In the genomic region with DNA sequence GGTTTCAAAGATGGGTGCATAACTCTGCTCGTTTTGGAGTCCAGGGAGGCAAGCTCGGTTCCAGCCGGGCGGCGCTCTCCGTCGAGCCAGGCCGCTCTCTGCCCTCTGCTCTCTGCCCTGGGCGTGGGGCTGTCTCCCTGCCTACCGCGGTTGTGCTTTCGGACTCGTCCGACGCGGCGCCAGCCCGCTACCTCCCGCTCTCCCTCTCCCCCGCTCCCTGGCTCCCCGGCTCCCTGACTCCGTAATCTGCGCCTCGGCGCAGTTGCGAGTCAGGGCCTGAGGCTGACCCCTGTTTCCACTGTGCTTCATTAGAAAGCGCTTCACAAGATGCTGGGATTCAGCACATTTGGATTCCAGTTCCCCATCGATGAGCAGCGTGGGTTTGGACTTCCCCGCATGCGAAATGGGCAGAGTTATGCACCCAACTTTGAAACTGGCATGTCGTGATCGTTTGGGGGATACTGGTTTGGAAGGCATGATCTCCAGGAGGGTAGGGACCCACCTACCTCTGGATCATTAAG, we compare ENCODE assay signal across 8 cellular contexts. TPM values are rescaled to one million over a fixed set of nuclear protein-coding genes. Genes with fewer than 3 reads are reported as not detected.
A peak's percentile ranks its signal among the peaks of the same experiment; 100 is the strongest.
DNase-seq lines count a peak whose midpoint lies in the region; ATAC-seq and TF ChIP-seq lines count a peak whose summit lies in the region.

No MANE protein-coding gene starts in this region.

- peak overlapping the region; percentile 34 for H3K9ac ChIP-seq in rectal smooth muscle tissue (ENCODE audit: low read length)

- peak; percentile 6 for ATAC-seq in GM23338
- ATAC-seq in GM21723 (IDR thresholded peaks at IDR 0.05; ENCODE audit: unreplicated experiment): no peak

- no peaks in the 10 kb centered on the region; the same call in 2 of the 3 replicates for H3K9me3 Mint-ChIP-seq in GM23338
- no peaks in the 10 kb centered on the region for H3K9me3 Mint-ChIP-seq in activated T-helper 2 cell treated with anti-CD3 and anti-CD28 coated beads, Interferon-gamma antibody, Interleukin-2, Interleukin-4, amounts not matched to agents 10 μg/mL and 5 μg/mL and 100 μg/mL, durations not matched to agents 14 hours and 24 hours and 36 hours

- peaks cover 60% of the 10 kb centered on the region for H3K79me2 ChIP-seq in GM23338 (replicated peaks; ENCODE audit: insufficient read depth)

- H3K4me3 Mint-ChIP-seq in GM23338: peak overlapping the region; percentile 97
- H3K4me3 Mint-ChIP-seq in activated T-helper 2 cell treated with anti-CD3 and anti-CD28 coated beads, Interferon-gamma antibody, Interleukin-2, Interleukin-4, amounts not matched to agents 10 μg/mL and 5 μg/mL and 100 μg/mL, durations not matched to agents 14 hours and 24 hours and 36 hours (ENCODE audit: low read depth): peak overlapping the region; percentile 52

- H3K4me3 ChIP-seq in GM23338 (peak overlapping the region; percentile 97), right atrium auricular region (peak overlapping the region; percentile 58 to 74), rectal smooth muscle tissue (ENCODE audit: low read length) (peak overlapping the region; percentile 70)

- H2AFZ ChIP-seq in GM23338: no peak overlapping the region

- H3K27me3 ChIP-seq in GM23338 (ENCODE audit: insufficient read depth): peaks cover 10% of the 10 kb centered on the region; the same call in 1 of the 2 replicates
- no peaks in the 10 kb centered on the region for H3K27me3 ChIP-seq in right atrium auricular region
- H3K27me3 ChIP-seq in rectal smooth muscle tissue (ENCODE audit: control insufficient read depth, insufficient read depth, low read length): no peaks in the 10 kb centered on the region

- no peak overlapping the region for H3K27ac ChIP-seq in GM23338 (ENCODE audit: low read depth)
- H3K27ac ChIP-seq in right atrium auricular region: peak overlapping the region; percentile 65 to 81
- peak overlapping the region; percentile 92 for H3K27ac ChIP-seq in rectal smooth muscle tissue (ENCODE audit: low read depth, low read length)

- DNase-seq in GM23338 (ENCODE audit: low spot score) (peak; percentile 67), right atrium auricular region (ENCODE audit: low spot score) (no peak), DMS153 treated with DMSO at 0.1 percent for 48 hours (lab: John Stamatoyannopoulos, UW; ENCODE audit: unreplicated experiment) (no peak), NCI-H2171 treated with DMSO at 0.1 percent for 48 hours (lab: John Stamatoyannopoulos, UW) (no peak), HUDEP-2 (lab: John Stamatoyannopoulos, UW; ENCODE audit: unreplicated experiment in 76 of 76) (no peak)
- no peak for DNase-seq in activated T-helper 2 cell treated with anti-CD3 and anti-CD28 coated beads, Interferon-gamma antibody, Interleukin-2, Interleukin-4, amounts not matched to agents 10 μg/mL and 5 μg/mL and 100 μg/mL, durations not matched to agents 14 hours and 24 hours and 36 hours (ENCODE audit: low spot score)

- H3K9me3 ChIP-seq in right atrium auricular region: no peaks in the 10 kb centered on the region

- TF ChIP-seq CTCF in GM23338 (conservative IDR thresholded peaks at IDR 0.05; ENCODE audit: low read depth in 2 of 2) (no peak), right atrium auricular region (IDR thresholded peaks at IDR 0.05) (no peak)

- H3K36me3 ChIP-seq in GM23338 (ENCODE audit: insufficient read depth) (no peaks in the 10 kb centered on the region), right atrium auricular region (no peaks in the 10 kb centered on the region), rectal smooth muscle tissue (ENCODE audit: control insufficient read depth, insufficient read depth, low read length) (no peaks in the 10 kb centered on the region)

- H3K27ac Mint-ChIP-seq in GM23338: no peak overlapping the region
- H3K27ac Mint-ChIP-seq in activated T-helper 2 cell treated with anti-CD3 and anti-CD28 coated beads, Interferon-gamma antibody, Interleukin-2, Interleukin-4, amounts not matched to agents 10 μg/mL and 5 μg/mL and 100 μg/mL, durations not matched to agents 14 hours and 24 hours and 36 hours: no peak overlapping the region

- peaks cover 20% of the 10 kb centered on the region for H3K36me3 Mint-ChIP-seq in GM23338 (ENCODE audit: low read depth)
- no peaks in the 10 kb centered on the region for H3K36me3 Mint-ChIP-seq in activated T-helper 2 cell treated with anti-CD3 and anti-CD28 coated beads, Interferon-gamma antibody, Interleukin-2, Interleukin-4, amounts not matched to agents 10 μg/mL and 5 μg/mL and 100 μg/mL, durations not matched to agents 14 hours and 24 hours and 36 hours (ENCODE audit: low read depth)

- intact Hi-C loops in activated T-helper 2 cell treated with anti-CD3 and anti-CD28 coated beads, Interferon-gamma antibody, Interleukin-2, Interleukin-4, amounts not matched to agents 10 μg/mL and 5 μg/mL and 100 μg/mL, durations not matched to agents 14 hours and 24 hours and 36 hours (cut with micrococcal nuclease): no loop called here

- no peaks in the 10 kb centered on the region for H3K9me2 ChIP-seq in GM23338 (ENCODE audit: insufficient read depth)

- H4K20me1 ChIP-seq in GM23338 (replicated peaks; ENCODE audit: insufficient read depth): peaks cover 21% of the 10 kb centered on the region

- peak overlapping the region; percentile 98 for H3K4me2 ChIP-seq in GM23338

- H3K27me3 Mint-ChIP-seq in GM23338 (ENCODE audit: insufficient read depth, low read depth, poor library complexity): peaks cover 37% of the 10 kb centered on the region
- peaks cover 67% of the 10 kb centered on the region for H3K27me3 Mint-ChIP-seq in activated T-helper 2 cell treated with anti-CD3 and anti-CD28 coated beads, Interferon-gamma antibody, Interleukin-2, Interleukin-4, amounts not matched to agents 10 μg/mL and 5 μg/mL and 100 μg/mL, durations not matched to agents 14 hours and 24 hours and 36 hours (ENCODE audit: low read depth)

- peaks cover 49% of the 10 kb centered on the region for H3K4me1 Mint-ChIP-seq in GM23338
- peaks cover 5% of the 10 kb centered on the region for H3K4me1 Mint-ChIP-seq in activated T-helper 2 cell treated with anti-CD3 and anti-CD28 coated beads, Interferon-gamma antibody, Interleukin-2, Interleukin-4, amounts not matched to agents 10 μg/mL and 5 μg/mL and 100 μg/mL, durations not matched to agents 14 hours and 24 hours and 36 hours (ENCODE audit: low read depth)

- H3F3A ChIP-seq in GM23338 (replicated peaks; ENCODE audit: low read depth): peaks cover 39% of the 10 kb centered on the region

- H3K4me1 ChIP-seq in GM23338 (ENCODE audit: insufficient read depth) (peaks cover 38% of the 10 kb centered on the region), right atrium auricular region (peaks cover 0 to 52% of the 10 kb centered on the region in 2 donors), rectal smooth muscle tissue (ENCODE audit: control insufficient read depth, insufficient read depth, low read length) (peaks cover 11% of the 10 kb centered on the region)

TF ChIP-seq in GM23338, 12 proteins besides CTCF, POLR2A, EP300 and RAD21 (continues in another document):
- TF ChIP-seq EZH2 (IDR thresholded peaks at IDR 0.05; ENCODE audit: low read depth, unreplicated experiment) (no peak), STAT1 (IDR thresholded peaks at IDR 0.05; ENCODE audit: unreplicated experiment) (no peak), NANOG (IDR thresholded peaks at IDR 0.05; ENCODE audit: borderline replicate concordance) (no peak), ZNF331 (CRISPR knock-in tag; IDR thresholded peaks at IDR 0.05; ENCODE audit: low read depth) (no peak), JUNB (IDR thresholded peaks at IDR 0.05; ENCODE audit: unreplicated experiment) (no peak)

RNA-seq across cellular contexts. Expression of a gene that starts 2.3 kb away (rescaled TPM):
- 105 and 123 TPM in 2 replicates for total RNA-seq in GM23338 (2014; rRNA removed; shearing (Covaris generic))
- polyA plus RNA-seq in GM23338 (2016; fragmentation: Nextera tagmentation; extraction: Ambion mirVana): 28.6 and 32.3 TPM in 2 replicates
- 0.62 and 0.71 TPM in 2 replicates for total RNA-seq in activated T-helper 2 cell treated with anti-CD3 and anti-CD28 coated beads, Interferon-gamma antibody, Interleukin-2, Interleukin-4, amounts not matched to agents 10 μg/mL and 5 μg/mL and 100 μg/mL, durations not matched to agents 14 hours and 24 hours and 36 hours
- 1 to 10 TPM; 7.9 to 8.6 TPM for total RNA-seq in right atrium auricular region

Comparison
In these comparisons a context has a peak if more than half of its experiments do, and no peak if none do; other contexts are left out.
1. RNA of a gene that starts 2.3 kb away (total RNA-seq): 105 to 123 TPM in GM23338; 7.9 to 8.6 TPM in right atrium auricular region and 0.62 to 0.71 TPM in activated T-helper 2 cell treated with anti-CD3 and anti-CD28 coated beads, Interferon-gamma antibody, Interleukin-2, Interleukin-4, amounts not matched to agents 10 μg/mL and 5 μg/mL and 100 μg/mL, durations not matched to agents 14 hours and 24 hours and 36 hours; every median in the first group is over 10 times any median in the second.
2. Peak in every context shown above with its lines, with median percentiles within 50 percentile points of each other: H3K4me3 ChIP-seq.